ENCODE assay signal across 11 cellular contexts in the genomic region with DNA sequence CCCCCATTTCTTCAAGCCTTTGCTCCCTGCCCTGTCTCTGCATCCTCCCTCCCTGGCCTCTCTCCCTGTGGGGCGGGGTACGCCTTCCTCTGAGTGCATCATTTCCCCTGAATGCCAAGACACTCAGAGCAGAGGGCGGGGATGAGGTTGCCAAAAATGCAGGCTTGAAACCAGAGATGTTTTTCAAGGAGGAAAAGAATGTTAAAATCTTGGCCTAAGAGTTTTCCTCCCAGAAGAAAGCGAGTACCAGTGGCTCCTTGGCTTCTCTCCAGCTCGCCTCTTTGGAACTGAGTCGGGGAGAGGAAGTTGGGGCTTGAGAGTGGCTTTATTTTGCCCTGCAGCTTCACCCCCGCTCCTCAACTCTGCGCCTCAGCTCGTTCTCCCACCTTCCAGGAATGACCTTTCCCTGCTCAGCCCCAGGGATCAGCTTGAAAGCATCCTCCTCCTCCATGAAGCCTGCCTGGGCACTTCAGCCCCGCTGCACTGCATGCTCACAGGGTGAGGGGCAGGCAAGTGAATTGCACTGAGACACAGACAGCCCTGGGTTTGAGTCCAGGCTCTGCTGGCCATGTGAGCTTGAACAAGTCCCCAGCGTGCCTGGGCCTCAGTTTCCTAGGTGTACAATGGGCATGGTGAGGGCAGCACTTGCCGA. TPM values are rescaled to one million over a fixed set of nuclear protein-coding genes. Genes with fewer than 3 reads are reported as not detected.
DNase-seq lines count a peak whose midpoint lies in the region; ATAC-seq and TF ChIP-seq lines count a peak whose summit lies in the region.
"Had no signal": no experiment of that assay in that cellular context is flagged by ENCODE, and none has a peak within 500 bp of the region (broad histone marks: within the 10 kb centered on the region; RNA-seq: fewer than 3 reads in every experiment).

No MANE protein-coding gene starts in this region.

- no peaks in the 10 kb centered on the region for H3K36me3 ChIP-seq in MG63

- H3K27me3 ChIP-seq in MG63: no peaks in the 10 kb centered on the region

- H3K4me3 ChIP-seq in AG10803 (ENCODE audit: low read length) (no peak overlapping the region), MG63 (no peak overlapping the region)

- H3K9me3 ChIP-seq in MG63: peaks cover 4% of the 10 kb centered on the region

- no peak for TF ChIP-seq CTCF in AG10803 (conservative IDR thresholded peaks at IDR 0.05; ENCODE audit: low read length)
- TF ChIP-seq CTCF in omental fat pad (IDR thresholded peaks at IDR 0.05): no peak

- ATAC-seq in omental fat pad (ENCODE audit: low FRiP score) (peak; percentile 87), GM21723 (IDR thresholded peaks at IDR 0.05; ENCODE audit: unreplicated experiment) (no peak), HG02973 (IDR thresholded peaks at IDR 0.05; ENCODE audit: unreplicated experiment) (no peak), GM19467 (IDR thresholded peaks at IDR 0.05; ENCODE audit: unreplicated experiment) (no peak)

- peak; percentile 96 for DNase-seq in AG10803 (ENCODE audit: low read depth)
- DNase-seq in MG63: peak; percentile 91
- peak; percentile 3 for DNase-seq in dermis blood vessel endothelial cell
- DNase-seq in omental fat pad (ENCODE audit: low spot score): no peak
- DNase-seq in NCI-H510A (lab: John Stamatoyannopoulos, UW): no peak

RNA-seq across cellular contexts. Expression of a gene that starts 57.5 kb away (rescaled TPM):
- 0.25 and 1.5 TPM in 2 replicates for total RNA-seq in MG63 (2014; rRNA removed; shearing (Covaris generic); ENCODE audit: low replicate concordance)
- total RNA-seq in dermis blood vessel endothelial cell (under 0.01 and 0.05 TPM in 2 replicates), omental fat pad (1 to 10 TPM in 2 of 4 donors, under 1 TPM in 2; 0.63 to 4.6 (median 1.2) TPM)
- total RNA-seq: activated CD8-positive, alpha-beta memory T cell treated with anti-CD3 and anti-CD28 coated beads for 36 hours; endothelial cell of umbilical vein; NCI-H460 had no signal

Comparison
In these comparisons a context has a peak if more than half of its experiments do, and no peak if none do; other contexts are left out.
1. DNase-seq: peak in AG10803 (single experiment), MG63 (single experiment) and dermis blood vessel endothelial cell (single experiment); none in omental fat pad (single experiment) and NCI-H510A (single experiment).